22 cellular contexts compared by ENCODE assay signal in genomic region chr3:42175841-42176240, GRCh38.
A peak's percentile ranks its signal among the peaks of the same experiment; 100 is the strongest.
DNase-seq lines count a peak whose midpoint lies in the region; ATAC-seq and TF ChIP-seq lines count a peak whose summit lies in the region.
"Had no signal": no experiment of that assay in that cellular context is flagged by ENCODE, and none has a peak within 500 bp of the region (broad histone marks: within the 10 kb centered on the region; RNA-seq: fewer than 3 reads in every experiment).

No MANE protein-coding gene starts in this region.

- H3K27me3 Mint-ChIP-seq in brain (no peaks in the 10 kb centered on the region), neural progenitor cell (ENCODE audit: insufficient read depth, low read depth) (peaks cover 3% of the 10 kb centered on the region), WTC11 (ENCODE audit: low read depth) (no peaks in the 10 kb centered on the region)
- H3K27me3 Mint-ChIP-seq: T-helper 17 cell had no signal

- H3K27me3 ChIP-seq in BLaER1 treated with 17β-estradiol and CSF1 and Interleukin-3, amounts not matched to agents 10 nM and 100 nM, result no peaks in the 10 kb centered on the region
- H3K27me3 ChIP-seq in Karpas-422 (ENCODE audit: low read length), result no peaks in the 10 kb centered on the region
- H3K27me3 ChIP-seq in neural progenitor cell, result no peaks in the 10 kb centered on the region
- H3K27me3 ChIP-seq: body of pancreas, upper lobe of right lung had no signal

- peaks cover 0 to 99% (median 10%) of the 10 kb centered on the region in 11 experiments; a peak in 12 of 22 replicates for H4K20me1 ChIP-seq in BLaER1 treated with 17β-estradiol and CSF1 and Interleukin-3, amounts not matched to agents 10 nM and 100 nM
- H4K20me1 ChIP-seq in Karpas-422 (ENCODE audit: insufficient read depth, low read depth, low read length) (no peaks in the 10 kb centered on the region), neural progenitor cell (ENCODE audit: low read depth) (peaks cover 15% of the 10 kb centered on the region)

- peak overlapping the region in 10 of 11 experiments; percentile 12 to 95 (median 80); a peak in 18 of 22 replicates for H3K27ac ChIP-seq in BLaER1 treated with 17β-estradiol and CSF1 and Interleukin-3, amounts not matched to agents 10 nM and 100 nM
- peak overlapping the region; percentile 95 for H3K27ac ChIP-seq in Karpas-422 (ENCODE audit: low read length)
- H3K27ac ChIP-seq in neural progenitor cell, result no peak overlapping the region
- H3K27ac ChIP-seq: body of pancreas, KMS-11, upper lobe of right lung, WERI-Rb-1 had no signal

- peaks cover 2% of the 10 kb centered on the region for H3F3A ChIP-seq in neural progenitor cell (ENCODE audit: low read depth)

- peak overlapping the region in 9 of 11 experiments; percentile 23 to 80 (median 70); a peak in 19 of 22 replicates for H3K9ac ChIP-seq in BLaER1 treated with 17β-estradiol and CSF1 and Interleukin-3, amounts not matched to agents 10 nM and 100 nM
- H3K9ac ChIP-seq in Karpas-422 (ENCODE audit: low read length), result peak overlapping the region; percentile 65
- no peak overlapping the region for H3K9ac ChIP-seq in neural progenitor cell
- H3K9ac ChIP-seq: KMS-11 had no signal

- CTCF ChIA-PET in WTC11 (lab: Charles Lee), result interaction anchor here (2.0 kb wide), 1 partner anchor 15 kb away, joined by 10 read pairs; no protein-coding TSS in a partner anchor

- H2AFZ ChIP-seq in Karpas-422 (ENCODE audit: low read length), result no peak overlapping the region
- no peak overlapping the region for H2AFZ ChIP-seq in neural progenitor cell (replicated peaks)

- peaks cover 35% of the 10 kb centered on the region for H3K36me3 Mint-ChIP-seq in brain
- peaks cover 5% of the 10 kb centered on the region for H3K36me3 Mint-ChIP-seq in neural progenitor cell
- 0 out of 2 replicates have a peak, but pooled peaks cover 8% of the 10 kb centered on the region for H3K36me3 Mint-ChIP-seq in WTC11
- H3K36me3 Mint-ChIP-seq: activated naive CD4-positive, alpha-beta T cell treated with anti-CD3 and anti-CD28 coated beads, Interleukin-2, amount 50 U/mL, for 72 hours had no signal

- peak overlapping the region; percentile 65 to 95 (median 87) for H3K4me2 ChIP-seq in BLaER1 treated with 17β-estradiol and CSF1 and Interleukin-3, amounts not matched to agents 10 nM and 100 nM
- peak overlapping the region; percentile 68 for H3K4me2 ChIP-seq in Karpas-422 (ENCODE audit: low read depth, low read length, poor library complexity, severe bottlenecking)
- H3K4me2 ChIP-seq in neural progenitor cell, result peak overlapping the region; percentile 5
- H3K4me2 ChIP-seq: KMS-11 had no signal

- no peaks in the 10 kb centered on the region for H3K9me3 ChIP-seq in BLaER1 treated with 17β-estradiol and CSF1 and Interleukin-3, amounts not matched to agents 10 nM and 100 nM (replicated peaks in 1 of 11)
- H3K9me3 ChIP-seq in Karpas-422 (ENCODE audit: low read length), result no peaks in the 10 kb centered on the region
- no peaks in the 10 kb centered on the region for H3K9me3 ChIP-seq in neural progenitor cell (ENCODE audit: low read depth)
- H3K9me3 ChIP-seq: body of pancreas, upper lobe of right lung had no signal

- H3K4me3 Mint-ChIP-seq in brain (no peak overlapping the region), neural progenitor cell (no peak overlapping the region), WTC11 (no peak overlapping the region)
- H3K4me3 Mint-ChIP-seq: stimulated activated effector memory CD8-positive, alpha-beta T cell treated with anti-CD3 and anti-CD28 coated beads, Interleukin-12 subunit alpha, Interleukin-12 subunit beta, amount 100 ng/mL, for 72 hours; T-helper 17 cell had no signal

- peaks cover 19 to 36% (median 24%) of the 10 kb centered on the region in 11 experiments; a peak in 21 of 22 replicates for H3K36me3 ChIP-seq in BLaER1 treated with 17β-estradiol and CSF1 and Interleukin-3, amounts not matched to agents 10 nM and 100 nM
- H3K36me3 ChIP-seq in Karpas-422 (ENCODE audit: insufficient read depth, low read length), result peaks cover 17% of the 10 kb centered on the region; the same call in 1 of the 2 replicates
- H3K36me3 ChIP-seq in neural progenitor cell, result no peaks in the 10 kb centered on the region

- H3K4me1 Mint-ChIP-seq in brain, result peaks cover 83% of the 10 kb centered on the region
- peaks cover 47% of the 10 kb centered on the region for H3K4me1 Mint-ChIP-seq in neural progenitor cell
- H3K4me1 Mint-ChIP-seq in WTC11, result peaks cover 15% of the 10 kb centered on the region

- H3K4me3 ChIP-seq in BLaER1 treated with 17β-estradiol and CSF1 and Interleukin-3, amounts not matched to agents 10 nM and 100 nM, result peak overlapping the region in 7 of 10 experiments; percentile 5 to 50 (median 28); a peak in 9 of 20 replicates
- H3K4me3 ChIP-seq in Karpas-422 (ENCODE audit: low read length) (peak overlapping the region; percentile 24), neural progenitor cell (no peak overlapping the region)
- H3K4me3 ChIP-seq: body of pancreas, upper lobe of right lung had no signal

- ATAC-seq in GM18517 (IDR thresholded peaks at IDR 0.05; ENCODE audit: unreplicated experiment), result no peak
- no peak for ATAC-seq in GM21528 (IDR thresholded peaks at IDR 0.05; ENCODE audit: low FRiP score, unreplicated experiment)
- ATAC-seq in WTC11, result no peak
- ATAC-seq in HG02623 (IDR thresholded peaks at IDR 0.05; ENCODE audit: unreplicated experiment), result no peak
- ATAC-seq: activated naive CD4-positive, alpha-beta T cell treated with anti-CD3 and anti-CD28 coated beads, Interleukin-2, amount 50 U/mL, for 72 hours; body of pancreas; HCT116; stimulated activated effector memory CD8-positive, alpha-beta T cell treated with anti-CD3 and anti-CD28 coated beads, Interleukin-12 subunit alpha, Interleukin-12 subunit beta, amount 100 ng/mL, for 72 hours; T-helper 17 cell; upper lobe of right lung had no signal

- no peaks in the 10 kb centered on the region for H3K9me3 Mint-ChIP-seq in brain
- H3K9me3 Mint-ChIP-seq in neural progenitor cell, result no peaks in the 10 kb centered on the region
- no peaks in the 10 kb centered on the region for H3K9me3 Mint-ChIP-seq in WTC11
- H3K9me3 Mint-ChIP-seq: activated naive CD4-positive, alpha-beta T cell treated with anti-CD3 and anti-CD28 coated beads, Interleukin-2, amount 50 U/mL, for 72 hours; stimulated activated effector memory CD8-positive, alpha-beta T cell treated with anti-CD3 and anti-CD28 coated beads, Interleukin-12 subunit alpha, Interleukin-12 subunit beta, amount 100 ng/mL, for 72 hours had no signal

- DNase-seq in Karpas-422, result peak; percentile 78
- DNase-seq in neural progenitor cell (ENCODE audit: low spot score), result peak; percentile 10
- DNase-seq in WTC11 (ENCODE audit: low spot score), result no peak
- DNase-seq: body of pancreas, cortex of kidney, foreskin fibroblast, kidney glomerular epithelial cell, NCI-H1105, NCI-H446, SIG-M5, T-helper 17 cell, upper lobe of right lung, WERI-Rb-1 had no signal

- no peaks in the 10 kb centered on the region for H3K9me2 ChIP-seq in Karpas-422 (replicated peaks; ENCODE audit: insufficient read depth, low read length)

- POLR2A ChIA-PET in WTC11 (lab: Charles Lee), result interaction anchor here (1.2 kb wide), 1 partner anchor 16 kb away, joined by 4 read pairs; no protein-coding TSS in a partner anchor

- no peak for TF ChIP-seq CTCF in brain (conservative IDR thresholded peaks at IDR 0.05)
- TF ChIP-seq CTCF in neural progenitor cell (IDR thresholded peaks at IDR 0.05), result no peak
- TF ChIP-seq CTCF in WTC11 (IDR thresholded peaks at IDR 0.05), result no peak

- H3K4me1 ChIP-seq in BLaER1 treated with 17β-estradiol and CSF1 and Interleukin-3, amounts not matched to agents 10 nM and 100 nM, result peaks cover 75 to 91% (median 86%) of the 10 kb centered on the region in 10 experiments
- H3K4me1 ChIP-seq in Karpas-422 (ENCODE audit: low read length) (peaks cover 90% of the 10 kb centered on the region), neural progenitor cell (peaks cover 20% of the 10 kb centered on the region)

- H3K79me2 ChIP-seq in Karpas-422 (ENCODE audit: low read length), result peaks cover 97% of the 10 kb centered on the region
- H3K79me2 ChIP-seq in neural progenitor cell (ENCODE audit: low read depth), result peaks cover 39% of the 10 kb centered on the region

- H3K27ac Mint-ChIP-seq in brain (peak overlapping the region in 4 of 5 experiments; percentile 39 to 87 (median 76)), neural progenitor cell (no peak overlapping the region), WTC11 (no peak overlapping the region)
- H3K27ac Mint-ChIP-seq: activated naive CD4-positive, alpha-beta T cell treated with anti-CD3 and anti-CD28 coated beads, Interleukin-2, amount 50 U/mL, for 72 hours; stimulated activated effector memory CD8-positive, alpha-beta T cell treated with anti-CD3 and anti-CD28 coated beads, Interleukin-12 subunit alpha, Interleukin-12 subunit beta, amount 100 ng/mL, for 72 hours; T-helper 17 cell had no signal

TF ChIP-seq in WTC11, 78 proteins besides CTCF, POLR2A, EP300 and RAD21 (continues in another document):
- no peak for TF ChIP-seq NR3C1 (CRISPR knock-in tag; conservative IDR thresholded peaks at IDR 0.05; ENCODE audit: low read depth)
- TF ChIP-seq ZNF263 (CRISPR knock-in tag; IDR thresholded peaks at IDR 0.05; ENCODE audit: low read depth), result no peak
- TF ChIP-seq CREM (CRISPR knock-in tag; IDR thresholded peaks at IDR 0.05), result no peak
- no peak for TF ChIP-seq TEAD4 (CRISPR knock-in tag; IDR thresholded peaks at IDR 0.05)
- TF ChIP-seq ZNF219 (CRISPR knock-in tag; IDR thresholded peaks at IDR 0.05; ENCODE audit: borderline replicate concordance), result no peak
- no peak for TF ChIP-seq OVOL2 (CRISPR knock-in tag; IDR thresholded peaks at IDR 0.05; ENCODE audit: borderline replicate concordance)
- no peak for TF ChIP-seq ZNF425 (CRISPR knock-in tag; conservative IDR thresholded peaks at IDR 0.05)
- no peak for TF ChIP-seq FOXJ3 (CRISPR knock-in tag; IDR thresholded peaks at IDR 0.05; ENCODE audit: borderline replicate concordance)

Comparison
In these comparisons a context has a peak if more than half of its experiments do, and no peak if none do; other contexts are left out.
1. H3K4me2 ChIP-seq: peak in every context shown above with its lines; median percentile 87 in BLaER1 treated with 17β-estradiol and CSF1 and Interleukin-3, amounts not matched to agents 10 nM and 100 nM; 68 in Karpas-422; 5 in neural progenitor cell.
2. H3K27ac Mint-ChIP-seq: peak in brain (4 of 5); none in neural progenitor cell (single experiment) and WTC11 (single experiment).